Comparison of ENCODE assay signal across 22 cellular contexts in the genomic region with DNA sequence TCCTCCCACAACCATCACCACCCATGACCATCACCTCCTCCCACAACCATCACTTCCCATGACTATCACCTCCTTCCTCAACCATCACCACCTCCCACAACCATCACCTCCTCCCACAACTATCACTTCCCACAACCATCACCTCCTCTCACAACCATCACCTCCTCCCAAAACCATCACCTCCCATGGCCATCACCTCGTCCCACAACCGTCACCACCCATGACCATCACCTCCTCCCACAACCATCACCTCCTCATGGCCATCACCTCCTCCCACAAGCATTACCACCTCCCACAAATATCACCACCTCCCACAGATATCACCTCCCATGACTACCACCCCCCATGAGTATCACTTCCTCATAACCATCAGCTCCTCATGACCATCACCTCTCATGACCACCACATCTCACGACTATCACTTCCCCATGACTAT. TPM values are rescaled to one million over a fixed set of nuclear protein-coding genes. Genes with fewer than 3 reads are reported as not detected.
DNase-seq lines count a peak whose midpoint lies in the region; ATAC-seq, FAIRE-seq and TF ChIP-seq lines count a peak whose summit lies in the region.
"Had no signal": no experiment of that assay in that cellular context is flagged by ENCODE, and none has a peak within 500 bp of the region (broad histone marks: within the 10 kb centered on the region; RNA-seq: fewer than 3 reads in every experiment).

No MANE protein-coding gene starts in this region.

- WGBS in spleen, 5 donors, result 68 to 83% (median 70%) methylated on average over 3 of the region's 3 CpGs

- no peak for TF ChIP-seq POLR2A in Peyer's patch (IDR thresholded peaks at IDR 0.05)
- no peak for TF ChIP-seq POLR2A in spleen (IDR thresholded peaks at IDR 0.05)
- no peak for TF ChIP-seq POLR2A in vagina (IDR thresholded peaks at IDR 0.05)

- H4K20me1 ChIP-seq in keratinocyte (ENCODE audit: control insufficient read depth, extremely low read depth, insufficient read depth, low read length), result no peaks in the 10 kb centered on the region

- H3K9me3 Mint-ChIP-seq in activated T-cell treated with anti-CD3 and anti-CD28 coated beads, Interleukin-2, amount 50 U/mL, for 24 hours, result peaks cover 17% of the 10 kb centered on the region
- H3K9me3 Mint-ChIP-seq in activated T-cell treated with anti-CD3 and anti-CD28 coated beads, Interleukin-2, amount 50 U/mL, for 4 hours, result peaks cover 6% of the 10 kb centered on the region

- H3K27ac ChIP-seq in Peyer's patch (no peak overlapping the region), keratinocyte (ENCODE audit: control insufficient read depth, insufficient read depth, low read length) (no peak overlapping the region), spleen (peak overlapping the region in 1 of 8 donors; percentile 39), vagina (no peak overlapping the region)
- H3K27ac ChIP-seq: C4-2B, GM23248, heart left ventricle, transverse colon had no signal

- peak overlapping the region; percentile 41 for H3K27ac Mint-ChIP-seq in activated T-cell treated with anti-CD3 and anti-CD28 coated beads, Interleukin-2, amount 50 U/mL, for 24 hours
- H3K27ac Mint-ChIP-seq: activated CD8-positive, alpha-beta memory T cell treated with anti-CD3 and anti-CD28 coated beads, Interleukin-2, amount 10 ng/mL, durations not matched to agents 7 days and 5 days; T-helper 17 cell; WTC11 had no signal

- H3K27me3 ChIP-seq in Peyer's patch (no peaks in the 10 kb centered on the region), keratinocyte (ENCODE audit: control insufficient read depth, extremely low read depth, insufficient read depth, low read length) (peaks cover 22% of the 10 kb centered on the region), spleen (replicated peaks in 1 of 7) (peaks cover 0 to 10% (median 0%) of the 10 kb centered on the region in 7 donors), vagina (no peaks in the 10 kb centered on the region)
- H3K27me3 ChIP-seq: heart left ventricle, MG63, transverse colon had no signal

- H3K79me2 ChIP-seq in keratinocyte (ENCODE audit: control insufficient read depth, insufficient read depth, low read length), result no peaks in the 10 kb centered on the region

- H3K4me1 ChIP-seq in Peyer's patch, result peaks cover 0 to 11% (median 0%) of the 10 kb centered on the region in 4 donors
- H3K4me1 ChIP-seq in keratinocyte (ENCODE audit: control insufficient read depth, extremely low read depth, insufficient read depth, low read length), result peaks cover 13% of the 10 kb centered on the region
- peaks cover 4 to 57% (median 32%) of the 10 kb centered on the region in 6 donors for H3K4me1 ChIP-seq in spleen
- peaks cover 28% of the 10 kb centered on the region for H3K4me1 ChIP-seq in vagina

- H2AFZ ChIP-seq in keratinocyte (ENCODE audit: control insufficient read depth, low read length), result no peak overlapping the region
- H2AFZ ChIP-seq: GM23248 had no signal

- intact Hi-C loops in spleen (cut with DNase I; ENCODE audit: low total_unique reads), result no loop called here
- intact Hi-C loops in vagina (cut with DNase I), result no loop called here

- H3K9me3 ChIP-seq in Peyer's patch (no peaks in the 10 kb centered on the region), keratinocyte (ENCODE audit: control insufficient read depth, low read depth, low read length) (no peaks in the 10 kb centered on the region), spleen (peaks cover 0 to 7% (median 0%) of the 10 kb centered on the region in 8 donors), vagina (no peaks in the 10 kb centered on the region)
- H3K9me3 ChIP-seq: heart left ventricle, MG63, transverse colon had no signal

- H3K27me3 Mint-ChIP-seq in activated T-cell treated with anti-CD3 and anti-CD28 coated beads, Interleukin-2, amount 50 U/mL, for 24 hours, result no peaks in the 10 kb centered on the region
- H3K27me3 Mint-ChIP-seq in activated T-cell treated with anti-CD3 and anti-CD28 coated beads, Interleukin-2, amount 50 U/mL, for 4 hours (ENCODE audit: low read depth), result peaks cover under 1% of the 10 kb centered on the region
- H3K27me3 Mint-ChIP-seq: activated CD8-positive, alpha-beta memory T cell treated with anti-CD3 and anti-CD28 coated beads, Interleukin-2, amount 10 ng/mL, durations not matched to agents 7 days and 5 days; T-helper 17 cell had no signal

- H3K4me2 ChIP-seq in keratinocyte (ENCODE audit: control insufficient read depth, extremely low read depth, insufficient read depth, low read depth, low read length), result no peak overlapping the region

- H3K36me3 ChIP-seq in Peyer's patch, result no peaks in the 10 kb centered on the region
- no peaks in the 10 kb centered on the region for H3K36me3 ChIP-seq in keratinocyte (ENCODE audit: control insufficient read depth in 2 of 2, extremely low read depth in 1 of 2, insufficient read depth in 2 of 2, low read length in 2 of 2)
- H3K36me3 ChIP-seq in spleen, result no peaks in the 10 kb centered on the region
- no peaks in the 10 kb centered on the region for H3K36me3 ChIP-seq in vagina
- H3K36me3 ChIP-seq: heart left ventricle, MG63, transverse colon had no signal

- peak; percentile 57 for FAIRE-seq in keratinocyte (lab: Jason Lieb, UNC)

- peaks cover 8% of the 10 kb centered on the region for H3K4me1 Mint-ChIP-seq in activated T-cell treated with anti-CD3 and anti-CD28 coated beads, Interleukin-2, amount 50 U/mL, for 24 hours (ENCODE audit: low read depth)
- H3K4me1 Mint-ChIP-seq in activated T-cell treated with anti-CD3 and anti-CD28 coated beads, Interleukin-2, amount 50 U/mL, for 4 hours (ENCODE audit: low read depth), result peaks cover 6% of the 10 kb centered on the region
- H3K4me1 Mint-ChIP-seq: T-helper 17 cell, WTC11 had no signal

- H3K9ac ChIP-seq in keratinocyte (ENCODE audit: control insufficient read depth, extremely low read depth, insufficient read depth, low read length), result no peak overlapping the region
- H3K9ac ChIP-seq: GM23248 had no signal

- dilution Hi-C loops in keratinocyte (cut with MboI; ENCODE audit: extremely low pct_ligation_motif_present, low sequenced_read_pairs), result no loop called here

- no peak for ATAC-seq in activated T-cell treated with anti-CD3 and anti-CD28 coated beads, Interleukin-2, amount 50 U/mL, for 4 hours
- ATAC-seq: activated CD8-positive, alpha-beta memory T cell treated with anti-CD3 and anti-CD28 coated beads, Interleukin-2, amount 10 ng/mL, durations not matched to agents 7 days and 5 days; heart left ventricle; T-helper 17 cell; WTC11 had no signal

- DNase-seq in activated T-cell treated with anti-CD3 and anti-CD28 coated beads, Interleukin-2, amount 50 U/mL, for 24 hours, result peak; percentile 16
- no peak for DNase-seq in activated T-cell treated with anti-CD3 and anti-CD28 coated beads, Interleukin-2, amount 50 U/mL, for 4 hours
- DNase-seq in Peyer's patch, result peak in 2 of 3 donors; percentile 19 to 26
- DNase-seq in keratinocyte (ENCODE audit: low read depth, low spot score), result no peak
- DNase-seq in spleen, result peak; percentile 11
- DNase-seq in NCI-H1092 (lab: John Stamatoyannopoulos, UW), result no peak
- DNase-seq in midbrain (lab: John Stamatoyannopoulos, UW), result no peak
- DNase-seq in vagina (ENCODE audit: extremely low spot score in 2 of 2), result no peak
- DNase-seq: activated CD8-positive, alpha-beta memory T cell treated with anti-CD3 and anti-CD28 coated beads, Interleukin-2, amount 10 ng/mL, durations not matched to agents 7 days and 5 days; cerebellar nuclear complex; DMS53; effector memory CD4-positive, alpha-beta T cell; GM23248; MG63; NCI-H524 treated with DMSO at 0.1 percent for 48 hours; SHP77 treated with DMSO at 0.1 percent for 48 hours; T-helper 17 cell; transverse colon had no signal

- TF ChIP-seq CTCF in Peyer's patch (IDR thresholded peaks at IDR 0.05) (no peak), keratinocyte (optimal IDR thresholded peaks at IDR 0.05 in 1 of 3, IDR thresholded peaks at IDR 0.05 in 1 of 3, conservative IDR thresholded peaks at IDR 0.05 in 1 of 3; ENCODE audit: extremely low read depth in 1 of 3, insufficient read depth in 2 of 3, low read length in 3 of 3) (no peak), spleen (IDR thresholded peaks at IDR 0.05 in 8 of 11, conservative IDR thresholded peaks at IDR 0.05 in 3 of 11) (no peak), vagina (IDR thresholded peaks at IDR 0.05) (no peak)

- H3K36me3 Mint-ChIP-seq in activated T-cell treated with anti-CD3 and anti-CD28 coated beads, Interleukin-2, amount 50 U/mL, for 24 hours (ENCODE audit: low read depth), result no peaks in the 10 kb centered on the region
- no peaks in the 10 kb centered on the region for H3K36me3 Mint-ChIP-seq in activated T-cell treated with anti-CD3 and anti-CD28 coated beads, Interleukin-2, amount 50 U/mL, for 4 hours (ENCODE audit: insufficient read depth)
- H3K36me3 Mint-ChIP-seq: activated CD8-positive, alpha-beta memory T cell treated with anti-CD3 and anti-CD28 coated beads, Interleukin-2, amount 10 ng/mL, durations not matched to agents 7 days and 5 days had no signal

- H3K4me3 ChIP-seq in Peyer's patch (no peak overlapping the region), keratinocyte (ENCODE audit: control insufficient read depth in 2 of 3, extremely low read depth in 1 of 3, insufficient read depth in 2 of 3, low read depth in 1 of 3, low read length in 3 of 3) (no peak overlapping the region), spleen (no peak overlapping the region), vagina (no peak overlapping the region)
- H3K4me3 ChIP-seq: GM23248, heart left ventricle, MG63, transverse colon had no signal

- H3K9me1 ChIP-seq in keratinocyte (ENCODE audit: control insufficient read depth, extremely low read depth, insufficient read depth, low read length), result no peaks in the 10 kb centered on the region

- no peak overlapping the region for H3K4me3 Mint-ChIP-seq in activated T-cell treated with anti-CD3 and anti-CD28 coated beads, Interleukin-2, amount 50 U/mL, for 24 hours
- no peak overlapping the region for H3K4me3 Mint-ChIP-seq in activated T-cell treated with anti-CD3 and anti-CD28 coated beads, Interleukin-2, amount 50 U/mL, for 4 hours
- H3K4me3 Mint-ChIP-seq: activated CD8-positive, alpha-beta memory T cell treated with anti-CD3 and anti-CD28 coated beads, Interleukin-2, amount 10 ng/mL, durations not matched to agents 7 days and 5 days; neural crest cell; T-helper 17 cell; WTC11 had no signal

RNA-seq across cellular contexts. Expression of a gene that starts 52.2 kb away (rescaled TPM):
- total RNA-seq in activated T-cell treated with anti-CD3 and anti-CD28 coated beads, Interleukin-2, amount 50 U/mL, for 4 hours, result 10 to 100 TPM; 10.1 to 31.3 (median 21.8) TPM
- total RNA-seq in Peyer's patch (10 to 100 TPM in 3 of 4 donors, 1 to 10 TPM in 1; 5.8 to 97.8 (median 59.4) TPM), spleen (10 to 100 TPM; 16.1 to 49.5 (median 24.5) TPM), vagina (31.2 TPM)
- polyA plus RNA-seq in keratinocyte (12.4 to 22.6 TPM (median 14.8 TPM) in 3 replicates), spleen (10 to 100 TPM in 1 of 3 donors, 1 to 10 TPM in 2; 6.1 to 16.8 (median 9.9) TPM)
- 10.9 TPM for polyA plus RNA-seq in keratinocyte (2011; ENCODE audit: low read depth)
- polyA plus RNA-seq in keratinocyte (2011; cell fraction: cytosol; rRNA removed), result 9.2 and 13.0 TPM in 2 replicates
- 23.9 and 25.3 TPM in 2 replicates for polyA plus RNA-seq in keratinocyte (2011; cell fraction: nucleus; rRNA removed)
- 13.5 and 21.9 TPM in 2 replicates for polyA plus RNA-seq in keratinocyte (2012; ENCODE audit: low replicate concordance)
- polyA minus RNA-seq in keratinocyte, result 36.1 to 45.4 TPM (median 43.7 TPM) in 3 replicates
- polyA minus RNA-seq in keratinocyte (2011; cell fraction: cytosol; rRNA and poly(A)+ RNA removed), result 110 TPM
- 26.0 and 30.8 TPM in 2 replicates for polyA minus RNA-seq in keratinocyte (2011; cell fraction: nucleus; rRNA and poly(A)+ RNA removed)

Comparison
In these comparisons a context has a peak if more than half of its experiments do, and no peak if none do; other contexts are left out.
1. DNase-seq: peak in activated T-cell treated with anti-CD3 and anti-CD28 coated beads, Interleukin-2, amount 50 U/mL, for 24 hours (single experiment), Peyer's patch (2 of 3) and spleen (single experiment); none in activated T-cell treated with anti-CD3 and anti-CD28 coated beads, Interleukin-2, amount 50 U/mL, for 4 hours (single experiment), keratinocyte (single experiment), NCI-H1092 (single experiment), midbrain (single experiment) and vagina (0 of 2).